In genomic region chr15:76353903-76354302, GRCh38 we compare ENCODE assay signal across 34 cellular contexts. TPM values are rescaled to one million over a fixed set of nuclear protein-coding genes. Genes with fewer than 3 reads are reported as not detected.
"Had no signal": no experiment of that assay in that cellular context is flagged by ENCODE, and none has a peak within 500 bp of the region (broad histone marks: within the 10 kb centered on the region; RNA-seq: fewer than 3 reads in every experiment).

No MANE protein-coding gene starts in this region.

- H3K36me3 Mint-ChIP-seq: activated CD8-positive, alpha-beta memory T cell treated with anti-CD3 and anti-CD28 coated beads, Interleukin-2, amount 10 ng/mL, durations not matched to agents 7 days and 5 days had no signal

- H3K4me3 ChIP-seq: adrenal gland, ascending aorta, breast epithelium, cardiac muscle cell, colonic mucosa, esophagus squamous epithelium, gastroesophageal sphincter had no signal

- DNase-seq: activated CD4-positive, alpha-beta memory T cell treated with anti-CD3 and anti-CD28 coated beads for 36 hours; activated CD4-positive, alpha-beta T cell treated with anti-CD3 and anti-CD28 coated beads for 36 hours; activated CD4-positive, alpha-beta T cell treated with anti-CD3 and anti-CD28 coated beads, Interleukin-2, amount 10 ng/mL, durations not matched to agents 24 days and 14 days; activated CD4-positive, CD25-positive, alpha-beta regulatory T cell; activated CD4-positive, CD25-positive, alpha-beta regulatory T cell treated with anti-CD3 and anti-CD28 coated beads, Interleukin-2, amount 50 U/mL, for 72 hours; activated CD8-positive, alpha-beta memory T cell treated with anti-CD3 and anti-CD28 coated beads, Interleukin-2, amount 10 ng/mL, durations not matched to agents 7 days and 5 days; activated CD8-positive, alpha-beta memory T cell treated with anti-CD3 and anti-CD28 coated beads, Interleukin-2, amount 50 U/mL, for 4 hours; activated CD8-positive, alpha-beta T cell treated with anti-CD3 and anti-CD28 coated beads, Interleukin-2, amount 10 ng/mL, durations not matched to agents 7 days and 5 days; activated effector memory CD4-positive, alpha-beta T cell treated with anti-CD3 and anti-CD28 coated beads, Interleukin-2, amount 50 U/mL, for 16 hours; activated naive CD4-positive, alpha-beta T cell treated with anti-CD3 and anti-CD28 coated beads for 36 hours; activated naive CD8-positive, alpha-beta T cell treated with anti-CD3 and anti-CD28 coated beads for 36 hours; activated naive CD8-positive, alpha-beta T cell treated with anti-CD3 and anti-CD28 coated beads, Interleukin-2, amount 50 U/mL, for 24 hours; activated T-cell treated with anti-CD3 and anti-CD28 coated beads, Interleukin-2, amount 50 U/mL, for 1 hour; activated T-cell treated with anti-CD3 and anti-CD28 coated beads, Interleukin-2, amount 50 U/mL, for 48 hours; adrenal gland; amygdala; central memory CD4-positive, alpha-beta T cell; cerebellar nuclear complex; colonic mucosa; effector CD8-positive, alpha-beta T cell; esophagus squamous epithelium; foreskin melanocyte; T-helper 2 cell had no signal

- H3K4me1 ChIP-seq: adrenal gland, ascending aorta, breast epithelium, colonic mucosa, esophagus squamous epithelium, gastroesophageal sphincter had no signal

- H3K27ac ChIP-seq: adrenal gland, ascending aorta, breast epithelium, cardiac muscle cell, epithelial cell of prostate, esophagus squamous epithelium, gastroesophageal sphincter had no signal

- H3K9me3 Mint-ChIP-seq: activated CD4-positive, alpha-beta memory T cell treated with anti-CD3 and anti-CD28 coated beads for 36 hours; activated CD4-positive, alpha-beta T cell treated with anti-CD3 and anti-CD28 coated beads, Interleukin-2, amount 10 ng/mL, durations not matched to agents 24 days and 14 days; activated naive CD4-positive, alpha-beta T cell treated with anti-CD3 and anti-CD28 coated beads for 36 hours; activated naive CD4-positive, alpha-beta T cell treated with anti-CD3 and anti-CD28 coated beads, Interleukin-2, amount 50 U/mL, for 24 hours; activated naive CD8-positive, alpha-beta T cell treated with anti-CD3 and anti-CD28 coated beads for 36 hours; activated naive CD8-positive, alpha-beta T cell treated with anti-CD3 and anti-CD28 coated beads, Interleukin-2, amount 50 U/mL, for 24 hours; activated T-helper 1 cell treated with anti-CD3 and anti-CD28 coated beads, Interleukin-12 subunit alpha, Interleukin-12 subunit beta, Interleukin-2, Interleukin-4 antibody, amounts not matched to agents 30 ng/mL and 10 ng/mL and 1 ng/mL, durations not matched to agents 14 hours and 24 hours and 36 hours; activated T-helper 2 cell treated with anti-CD3 and anti-CD28 coated beads, Interferon-gamma antibody, Interleukin-2, Interleukin-4, amounts not matched to agents 10 μg/mL and 5 μg/mL and 100 μg/mL, durations not matched to agents 14 hours and 24 hours and 36 hours; brain had no signal

- ATAC-seq: activated CD8-positive, alpha-beta memory T cell treated with anti-CD3 and anti-CD28 coated beads, Interleukin-2, amount 10 ng/mL, durations not matched to agents 7 days and 5 days; activated CD8-positive, alpha-beta T cell treated with anti-CD3 and anti-CD28 coated beads, Interleukin-2, amount 10 ng/mL, durations not matched to agents 7 days and 5 days; activated naive CD8-positive, alpha-beta T cell treated with anti-CD3 and anti-CD28 coated beads, Interleukin-2, amount 50 U/mL, for 24 hours; gastroesophageal sphincter had no signal

- H3K4me3 Mint-ChIP-seq: activated CD4-positive, alpha-beta memory T cell treated with anti-CD3 and anti-CD28 coated beads for 36 hours; activated CD4-positive, alpha-beta T cell treated with anti-CD3 and anti-CD28 coated beads for 36 hours; activated CD4-positive, alpha-beta T cell treated with anti-CD3 and anti-CD28 coated beads, Interleukin-2, amount 10 ng/mL, durations not matched to agents 24 days and 14 days; activated CD8-positive, alpha-beta memory T cell treated with anti-CD3 and anti-CD28 coated beads, Interleukin-2, amount 10 ng/mL, durations not matched to agents 7 days and 5 days; activated CD8-positive, alpha-beta T cell treated with anti-CD3 and anti-CD28 coated beads, Interleukin-2, amount 10 ng/mL, durations not matched to agents 7 days and 5 days; activated naive CD4-positive, alpha-beta T cell treated with anti-CD3 and anti-CD28 coated beads for 36 hours; activated naive CD4-positive, alpha-beta T cell treated with anti-CD3 and anti-CD28 coated beads, Interleukin-2, amount 50 U/mL, for 24 hours; activated naive CD8-positive, alpha-beta T cell treated with anti-CD3 and anti-CD28 coated beads for 36 hours; activated naive CD8-positive, alpha-beta T cell treated with anti-CD3 and anti-CD28 coated beads, Interleukin-2, amount 50 U/mL, for 24 hours; activated T-helper 1 cell treated with anti-CD3 and anti-CD28 coated beads, Interleukin-12 subunit alpha, Interleukin-12 subunit beta, Interleukin-2, Interleukin-4 antibody, amounts not matched to agents 30 ng/mL and 10 ng/mL and 1 ng/mL, durations not matched to agents 14 hours and 24 hours and 36 hours; brain had no signal

- H3K27me3 Mint-ChIP-seq: activated naive CD4-positive, alpha-beta T cell treated with anti-CD3 and anti-CD28 coated beads, Interleukin-2, amount 50 U/mL, for 24 hours had no signal

- H3K36me3 ChIP-seq: adrenal gland, ascending aorta, breast epithelium, cardiac muscle cell, colonic mucosa had no signal

- H3K27ac Mint-ChIP-seq: activated CD4-positive, alpha-beta memory T cell treated with anti-CD3 and anti-CD28 coated beads for 36 hours; activated CD4-positive, alpha-beta T cell treated with anti-CD3 and anti-CD28 coated beads for 36 hours; activated CD4-positive, alpha-beta T cell treated with anti-CD3 and anti-CD28 coated beads, Interleukin-2, amount 10 ng/mL, durations not matched to agents 24 days and 14 days; activated CD8-positive, alpha-beta memory T cell treated with anti-CD3 and anti-CD28 coated beads, Interleukin-2, amount 10 ng/mL, durations not matched to agents 7 days and 5 days; activated CD8-positive, alpha-beta T cell treated with anti-CD3 and anti-CD28 coated beads, Interleukin-2, amount 10 ng/mL, durations not matched to agents 7 days and 5 days; activated naive CD4-positive, alpha-beta T cell treated with anti-CD3 and anti-CD28 coated beads for 36 hours; activated naive CD4-positive, alpha-beta T cell treated with anti-CD3 and anti-CD28 coated beads, Interleukin-2, amount 50 U/mL, for 24 hours; activated naive CD8-positive, alpha-beta T cell treated with anti-CD3 and anti-CD28 coated beads for 36 hours; activated naive CD8-positive, alpha-beta T cell treated with anti-CD3 and anti-CD28 coated beads, Interleukin-2, amount 50 U/mL, for 24 hours; activated T-helper 1 cell treated with anti-CD3 and anti-CD28 coated beads, Interleukin-12 subunit alpha, Interleukin-12 subunit beta, Interleukin-2, Interleukin-4 antibody, amounts not matched to agents 30 ng/mL and 10 ng/mL and 1 ng/mL, durations not matched to agents 14 hours and 24 hours and 36 hours; activated T-helper 2 cell treated with anti-CD3 and anti-CD28 coated beads, Interferon-gamma antibody, Interleukin-2, Interleukin-4, amounts not matched to agents 10 μg/mL and 5 μg/mL and 100 μg/mL, durations not matched to agents 14 hours and 24 hours and 36 hours; brain had no signal

- H3K9me3 ChIP-seq: adrenal gland, ascending aorta, breast epithelium, colonic mucosa, esophagus squamous epithelium, gastroesophageal sphincter had no signal

- H3K27me3 ChIP-seq: adrenal gland, ascending aorta, colonic mucosa, esophagus squamous epithelium, gastroesophageal sphincter had no signal

- H3K4me1 Mint-ChIP-seq: activated CD4-positive, alpha-beta T cell treated with anti-CD3 and anti-CD28 coated beads for 36 hours; activated CD4-positive, alpha-beta T cell treated with anti-CD3 and anti-CD28 coated beads, Interleukin-2, amount 10 ng/mL, durations not matched to agents 24 days and 14 days; activated CD8-positive, alpha-beta memory T cell treated with anti-CD3 and anti-CD28 coated beads, Interleukin-2, amount 10 ng/mL, durations not matched to agents 7 days and 5 days; activated naive CD4-positive, alpha-beta T cell treated with anti-CD3 and anti-CD28 coated beads, Interleukin-2, amount 50 U/mL, for 24 hours; activated naive CD8-positive, alpha-beta T cell treated with anti-CD3 and anti-CD28 coated beads, Interleukin-2, amount 50 U/mL, for 24 hours; brain had no signal

RNA-seq across cellular contexts. Expression of gene ISL2, which starts 17.3 kb away (rescaled TPM):
- total RNA-seq: activated naive CD4-positive, alpha-beta T cell treated with anti-CD3 and anti-CD28 coated beads for 36 hours; ascending aorta; cardiac muscle cell; endothelial cell of umbilical vein; fibroblast of villous mesenchyme had no signal
- polyA plus RNA-seq: cardiac muscle cell had no signal
